ENCODE assay signal across 1 cellular context in the genomic region with DNA sequence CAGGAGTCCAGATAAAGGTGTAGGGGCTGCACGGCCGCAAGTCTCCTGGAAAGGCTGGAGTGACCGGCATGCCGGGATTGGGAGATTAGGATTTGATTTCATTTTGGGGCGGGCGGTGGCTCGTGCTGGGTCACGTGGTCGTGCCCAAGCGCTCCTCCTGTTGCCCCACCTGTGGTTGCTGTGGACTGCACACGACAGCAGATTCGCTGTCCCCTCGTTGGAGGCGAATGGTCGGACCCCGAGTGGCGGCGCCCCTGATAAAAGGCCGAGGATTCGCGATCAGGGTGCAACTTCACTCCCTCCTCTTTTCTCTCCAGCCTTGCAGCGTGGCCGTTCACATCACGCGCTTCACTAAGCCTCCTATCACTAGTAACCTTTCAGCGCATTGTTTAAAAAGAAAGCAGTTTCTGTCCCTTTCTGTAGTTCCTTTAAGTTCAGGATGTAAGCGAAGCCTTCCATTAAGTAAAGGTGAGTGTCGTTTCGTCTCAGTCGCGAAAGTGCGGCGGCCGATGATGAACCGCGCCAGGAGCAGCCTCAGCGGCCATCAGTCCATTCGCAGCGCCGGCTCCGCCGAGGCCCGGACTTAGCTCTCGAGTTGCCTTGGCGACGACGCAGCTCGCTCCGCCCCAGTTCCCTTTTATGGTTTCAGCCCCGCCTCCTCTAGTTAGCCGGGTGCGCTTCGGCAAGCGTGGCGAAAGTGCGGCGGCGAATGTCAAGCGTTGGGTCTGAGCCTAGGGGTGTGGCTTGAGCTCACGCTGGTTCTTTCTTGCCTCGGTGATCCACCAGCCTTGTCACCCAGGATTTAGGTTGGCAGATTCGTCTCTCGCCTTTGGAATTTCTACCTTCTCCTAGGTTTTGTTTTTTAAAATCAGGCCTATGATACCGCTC.
A peak's percentile ranks its signal among the peaks of the same experiment; 100 is the strongest.
TF ChIP-seq lines count a peak whose summit lies in the region.

No MANE protein-coding gene starts in this region.

TF ChIP-seq in WTC11, 78 proteins besides CTCF, POLR2A, EP300 and RAD21 (continued from another document and continues in another):
- TF ChIP-seq, protein P1, sequence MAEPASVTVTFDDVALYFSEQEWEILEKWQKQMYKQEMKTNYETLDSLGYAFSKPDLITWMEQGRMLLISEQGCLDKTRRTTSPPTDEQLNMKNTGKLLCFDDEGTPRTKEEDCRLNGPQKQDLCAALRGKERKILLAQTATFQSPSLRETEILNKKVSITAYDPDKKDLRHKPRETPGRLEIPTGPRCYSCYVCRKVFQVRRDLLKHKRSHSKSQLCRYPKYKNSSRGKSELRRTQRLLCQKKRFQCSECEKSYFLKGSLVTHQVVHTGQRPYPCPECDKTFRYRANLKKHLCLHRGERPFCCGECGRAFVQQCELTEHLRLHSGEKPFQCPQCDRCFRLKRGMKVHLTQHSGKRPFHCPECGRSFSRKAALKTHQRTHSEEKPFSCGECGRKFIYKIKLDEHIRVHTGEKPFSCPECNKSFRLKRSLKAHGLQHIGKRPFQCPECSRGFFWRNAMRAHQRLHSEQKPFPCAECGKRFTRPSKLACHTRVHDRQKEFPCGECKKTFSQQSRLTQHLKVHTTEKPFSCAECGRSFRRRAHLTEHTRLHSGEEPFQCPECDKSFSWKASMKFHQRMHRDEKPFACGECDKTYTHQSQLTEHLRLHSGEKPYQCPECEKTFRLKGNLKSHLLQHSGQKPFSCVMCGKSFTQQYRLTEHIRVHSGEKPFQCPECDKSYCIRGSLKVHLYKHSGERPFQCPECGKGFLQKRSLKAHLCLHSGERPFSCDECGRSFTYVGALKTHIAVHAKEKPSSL (CRISPR knock-in tag; conservative IDR thresholded peaks at IDR 0.05): no peak
- no peak for TF ChIP-seq HMGA2 (CRISPR knock-in tag; IDR thresholded peaks at IDR 0.05)
- peak; percentile 51; the same call in 1 of the 2 replicates for TF ChIP-seq NFATC4 (CRISPR knock-in tag; IDR thresholded peaks at IDR 0.05)
- no peak for TF ChIP-seq ZNF396 (CRISPR knock-in tag; IDR thresholded peaks at IDR 0.05; ENCODE audit: borderline replicate concordance)
- no peak for TF ChIP-seq ZNF121 (CRISPR knock-in tag; IDR thresholded peaks at IDR 0.05)
- no peak for TF ChIP-seq GABPB1 (CRISPR knock-in tag; IDR thresholded peaks at IDR 0.05)
- no peak for TF ChIP-seq IRF2 (CRISPR knock-in tag; IDR thresholded peaks at IDR 0.05; ENCODE audit: borderline replicate concordance, low read depth)
- TF ChIP-seq, protein P2, sequence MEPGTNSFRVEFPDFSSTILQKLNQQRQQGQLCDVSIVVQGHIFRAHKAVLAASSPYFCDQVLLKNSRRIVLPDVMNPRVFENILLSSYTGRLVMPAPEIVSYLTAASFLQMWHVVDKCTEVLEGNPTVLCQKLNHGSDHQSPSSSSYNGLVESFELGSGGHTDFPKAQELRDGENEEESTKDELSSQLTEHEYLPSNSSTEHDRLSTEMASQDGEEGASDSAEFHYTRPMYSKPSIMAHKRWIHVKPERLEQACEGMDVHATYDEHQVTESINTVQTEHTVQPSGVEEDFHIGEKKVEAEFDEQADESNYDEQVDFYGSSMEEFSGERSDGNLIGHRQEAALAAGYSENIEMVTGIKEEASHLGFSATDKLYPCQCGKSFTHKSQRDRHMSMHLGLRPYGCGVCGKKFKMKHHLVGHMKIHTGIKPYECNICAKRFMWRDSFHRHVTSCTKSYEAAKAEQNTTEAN (CRISPR knock-in tag; IDR thresholded peaks at IDR 0.05): 0 out of 2 replicates have a peak, but pooled peaks have one; percentile 20
- TF ChIP-seq ZNF671 (CRISPR knock-in tag; IDR thresholded peaks at IDR 0.05): no peak
- TF ChIP-seq, protein P3, sequence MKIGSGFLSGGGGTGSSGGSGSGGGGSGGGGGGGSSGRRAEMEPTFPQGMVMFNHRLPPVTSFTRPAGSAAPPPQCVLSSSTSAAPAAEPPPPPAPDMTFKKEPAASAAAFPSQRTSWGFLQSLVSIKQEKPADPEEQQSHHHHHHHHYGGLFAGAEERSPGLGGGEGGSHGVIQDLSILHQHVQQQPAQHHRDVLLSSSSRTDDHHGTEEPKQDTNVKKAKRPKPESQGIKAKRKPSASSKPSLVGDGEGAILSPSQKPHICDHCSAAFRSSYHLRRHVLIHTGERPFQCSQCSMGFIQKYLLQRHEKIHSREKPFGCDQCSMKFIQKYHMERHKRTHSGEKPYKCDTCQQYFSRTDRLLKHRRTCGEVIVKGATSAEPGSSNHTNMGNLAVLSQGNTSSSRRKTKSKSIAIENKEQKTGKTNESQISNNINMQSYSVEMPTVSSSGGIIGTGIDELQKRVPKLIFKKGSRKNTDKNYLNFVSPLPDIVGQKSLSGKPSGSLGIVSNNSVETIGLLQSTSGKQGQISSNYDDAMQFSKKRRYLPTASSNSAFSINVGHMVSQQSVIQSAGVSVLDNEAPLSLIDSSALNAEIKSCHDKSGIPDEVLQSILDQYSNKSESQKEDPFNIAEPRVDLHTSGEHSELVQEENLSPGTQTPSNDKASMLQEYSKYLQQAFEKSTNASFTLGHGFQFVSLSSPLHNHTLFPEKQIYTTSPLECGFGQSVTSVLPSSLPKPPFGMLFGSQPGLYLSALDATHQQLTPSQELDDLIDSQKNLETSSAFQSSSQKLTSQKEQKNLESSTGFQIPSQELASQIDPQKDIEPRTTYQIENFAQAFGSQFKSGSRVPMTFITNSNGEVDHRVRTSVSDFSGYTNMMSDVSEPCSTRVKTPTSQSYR (CRISPR knock-in tag; IDR thresholded peaks at IDR 0.05): no peak
- TF ChIP-seq, protein P4, sequence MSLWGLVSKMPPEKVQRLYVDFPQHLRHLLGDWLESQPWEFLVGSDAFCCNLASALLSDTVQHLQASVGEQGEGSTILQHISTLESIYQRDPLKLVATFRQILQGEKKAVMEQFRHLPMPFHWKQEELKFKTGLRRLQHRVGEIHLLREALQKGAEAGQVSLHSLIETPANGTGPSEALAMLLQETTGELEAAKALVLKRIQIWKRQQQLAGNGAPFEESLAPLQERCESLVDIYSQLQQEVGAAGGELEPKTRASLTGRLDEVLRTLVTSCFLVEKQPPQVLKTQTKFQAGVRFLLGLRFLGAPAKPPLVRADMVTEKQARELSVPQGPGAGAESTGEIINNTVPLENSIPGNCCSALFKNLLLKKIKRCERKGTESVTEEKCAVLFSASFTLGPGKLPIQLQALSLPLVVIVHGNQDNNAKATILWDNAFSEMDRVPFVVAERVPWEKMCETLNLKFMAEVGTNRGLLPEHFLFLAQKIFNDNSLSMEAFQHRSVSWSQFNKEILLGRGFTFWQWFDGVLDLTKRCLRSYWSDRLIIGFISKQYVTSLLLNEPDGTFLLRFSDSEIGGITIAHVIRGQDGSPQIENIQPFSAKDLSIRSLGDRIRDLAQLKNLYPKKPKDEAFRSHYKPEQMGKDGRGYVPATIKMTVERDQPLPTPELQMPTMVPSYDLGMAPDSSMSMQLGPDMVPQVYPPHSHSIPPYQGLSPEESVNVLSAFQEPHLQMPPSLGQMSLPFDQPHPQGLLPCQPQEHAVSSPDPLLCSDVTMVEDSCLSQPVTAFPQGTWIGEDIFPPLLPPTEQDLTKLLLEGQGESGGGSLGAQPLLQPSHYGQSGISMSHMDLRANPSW (CRISPR knock-in tag; conservative IDR thresholded peaks at IDR 0.05; ENCODE audit: low read depth): no peak
- TF ChIP-seq, protein P5, sequence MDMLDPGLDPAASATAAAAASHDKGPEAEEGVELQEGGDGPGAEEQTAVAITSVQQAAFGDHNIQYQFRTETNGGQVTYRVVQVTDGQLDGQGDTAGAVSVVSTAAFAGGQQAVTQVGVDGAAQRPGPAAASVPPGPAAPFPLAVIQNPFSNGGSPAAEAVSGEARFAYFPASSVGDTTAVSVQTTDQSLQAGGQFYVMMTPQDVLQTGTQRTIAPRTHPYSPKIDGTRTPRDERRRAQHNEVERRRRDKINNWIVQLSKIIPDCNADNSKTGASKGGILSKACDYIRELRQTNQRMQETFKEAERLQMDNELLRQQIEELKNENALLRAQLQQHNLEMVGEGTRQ (CRISPR knock-in tag; IDR thresholded peaks at IDR 0.05): peak; percentile 87
- no peak for TF ChIP-seq ELF4 (CRISPR knock-in tag; IDR thresholded peaks at IDR 0.05; ENCODE audit: low read depth)
- no peak for TF ChIP-seq SOX15 (CRISPR knock-in tag; IDR thresholded peaks at IDR 0.05)
- TF ChIP-seq, protein P6, sequence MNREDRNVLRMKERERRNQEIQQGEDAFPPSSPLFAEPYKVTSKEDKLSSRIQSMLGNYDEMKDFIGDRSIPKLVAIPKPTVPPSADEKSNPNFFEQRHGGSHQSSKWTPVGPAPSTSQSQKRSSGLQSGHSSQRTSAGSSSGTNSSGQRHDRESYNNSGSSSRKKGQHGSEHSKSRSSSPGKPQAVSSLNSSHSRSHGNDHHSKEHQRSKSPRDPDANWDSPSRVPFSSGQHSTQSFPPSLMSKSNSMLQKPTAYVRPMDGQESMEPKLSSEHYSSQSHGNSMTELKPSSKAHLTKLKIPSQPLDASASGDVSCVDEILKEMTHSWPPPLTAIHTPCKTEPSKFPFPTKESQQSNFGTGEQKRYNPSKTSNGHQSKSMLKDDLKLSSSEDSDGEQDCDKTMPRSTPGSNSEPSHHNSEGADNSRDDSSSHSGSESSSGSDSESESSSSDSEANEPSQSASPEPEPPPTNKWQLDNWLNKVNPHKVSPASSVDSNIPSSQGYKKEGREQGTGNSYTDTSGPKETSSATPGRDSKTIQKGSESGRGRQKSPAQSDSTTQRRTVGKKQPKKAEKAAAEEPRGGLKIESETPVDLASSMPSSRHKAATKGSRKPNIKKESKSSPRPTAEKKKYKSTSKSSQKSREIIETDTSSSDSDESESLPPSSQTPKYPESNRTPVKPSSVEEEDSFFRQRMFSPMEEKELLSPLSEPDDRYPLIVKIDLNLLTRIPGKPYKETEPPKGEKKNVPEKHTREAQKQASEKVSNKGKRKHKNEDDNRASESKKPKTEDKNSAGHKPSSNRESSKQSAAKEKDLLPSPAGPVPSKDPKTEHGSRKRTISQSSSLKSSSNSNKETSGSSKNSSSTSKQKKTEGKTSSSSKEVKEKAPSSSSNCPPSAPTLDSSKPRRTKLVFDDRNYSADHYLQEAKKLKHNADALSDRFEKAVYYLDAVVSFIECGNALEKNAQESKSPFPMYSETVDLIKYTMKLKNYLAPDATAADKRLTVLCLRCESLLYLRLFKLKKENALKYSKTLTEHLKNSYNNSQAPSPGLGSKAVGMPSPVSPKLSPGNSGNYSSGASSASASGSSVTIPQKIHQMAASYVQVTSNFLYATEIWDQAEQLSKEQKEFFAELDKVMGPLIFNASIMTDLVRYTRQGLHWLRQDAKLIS (CRISPR knock-in tag; IDR thresholded peaks at IDR 0.05; ENCODE audit: borderline replicate concordance): no peak; the same call in 1 of the 2 replicates
- TF ChIP-seq ESRRA (CRISPR knock-in tag; IDR thresholded peaks at IDR 0.05; ENCODE audit: borderline replicate concordance): 0 out of 2 replicates have a peak, but pooled peaks have one; percentile 18
- TF ChIP-seq, protein P7, sequence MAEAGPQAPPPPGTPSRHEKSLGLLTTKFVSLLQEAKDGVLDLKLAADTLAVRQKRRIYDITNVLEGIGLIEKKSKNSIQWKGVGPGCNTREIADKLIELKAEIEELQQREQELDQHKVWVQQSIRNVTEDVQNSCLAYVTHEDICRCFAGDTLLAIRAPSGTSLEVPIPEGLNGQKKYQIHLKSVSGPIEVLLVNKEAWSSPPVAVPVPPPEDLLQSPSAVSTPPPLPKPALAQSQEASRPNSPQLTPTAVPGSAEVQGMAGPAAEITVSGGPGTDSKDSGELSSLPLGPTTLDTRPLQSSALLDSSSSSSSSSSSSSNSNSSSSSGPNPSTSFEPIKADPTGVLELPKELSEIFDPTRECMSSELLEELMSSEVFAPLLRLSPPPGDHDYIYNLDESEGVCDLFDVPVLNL (CRISPR knock-in tag; IDR thresholded peaks at IDR 0.05; ENCODE audit: borderline replicate concordance, low read depth): no peak
- TF ChIP-seq NR3C1 (CRISPR knock-in tag; conservative IDR thresholded peaks at IDR 0.05; ENCODE audit: low read depth): no peak
- TF ChIP-seq, protein P8, sequence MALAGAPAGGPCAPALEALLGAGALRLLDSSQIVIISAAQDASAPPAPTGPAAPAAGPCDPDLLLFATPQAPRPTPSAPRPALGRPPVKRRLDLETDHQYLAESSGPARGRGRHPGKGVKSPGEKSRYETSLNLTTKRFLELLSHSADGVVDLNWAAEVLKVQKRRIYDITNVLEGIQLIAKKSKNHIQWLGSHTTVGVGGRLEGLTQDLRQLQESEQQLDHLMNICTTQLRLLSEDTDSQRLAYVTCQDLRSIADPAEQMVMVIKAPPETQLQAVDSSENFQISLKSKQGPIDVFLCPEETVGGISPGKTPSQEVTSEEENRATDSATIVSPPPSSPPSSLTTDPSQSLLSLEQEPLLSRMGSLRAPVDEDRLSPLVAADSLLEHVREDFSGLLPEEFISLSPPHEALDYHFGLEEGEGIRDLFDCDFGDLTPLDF (CRISPR knock-in tag; IDR thresholded peaks at IDR 0.05): no peak
- TF ChIP-seq, protein P9, sequence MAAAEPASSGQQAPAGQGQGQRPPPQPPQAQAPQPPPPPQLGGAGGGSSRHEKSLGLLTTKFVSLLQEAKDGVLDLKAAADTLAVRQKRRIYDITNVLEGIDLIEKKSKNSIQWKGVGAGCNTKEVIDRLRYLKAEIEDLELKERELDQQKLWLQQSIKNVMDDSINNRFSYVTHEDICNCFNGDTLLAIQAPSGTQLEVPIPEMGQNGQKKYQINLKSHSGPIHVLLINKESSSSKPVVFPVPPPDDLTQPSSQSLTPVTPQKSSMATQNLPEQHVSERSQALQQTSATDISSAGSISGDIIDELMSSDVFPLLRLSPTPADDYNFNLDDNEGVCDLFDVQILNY (CRISPR knock-in tag; IDR thresholded peaks at IDR 0.05): peak; percentile 52; the same call in 1 of the 2 replicates
- TF ChIP-seq TEAD1 (CRISPR knock-in tag; IDR thresholded peaks at IDR 0.05): peak; percentile 36; the same call in 1 of the 2 replicates
- TF ChIP-seq NFE2L1 (CRISPR knock-in tag; IDR thresholded peaks at IDR 0.05): no peak
- no peak; the same call in 1 of the 2 replicates for TF ChIP-seq SMAD3 (CRISPR knock-in tag; IDR thresholded peaks at IDR 0.05; ENCODE audit: borderline replicate concordance)
- TF ChIP-seq, protein P10, sequence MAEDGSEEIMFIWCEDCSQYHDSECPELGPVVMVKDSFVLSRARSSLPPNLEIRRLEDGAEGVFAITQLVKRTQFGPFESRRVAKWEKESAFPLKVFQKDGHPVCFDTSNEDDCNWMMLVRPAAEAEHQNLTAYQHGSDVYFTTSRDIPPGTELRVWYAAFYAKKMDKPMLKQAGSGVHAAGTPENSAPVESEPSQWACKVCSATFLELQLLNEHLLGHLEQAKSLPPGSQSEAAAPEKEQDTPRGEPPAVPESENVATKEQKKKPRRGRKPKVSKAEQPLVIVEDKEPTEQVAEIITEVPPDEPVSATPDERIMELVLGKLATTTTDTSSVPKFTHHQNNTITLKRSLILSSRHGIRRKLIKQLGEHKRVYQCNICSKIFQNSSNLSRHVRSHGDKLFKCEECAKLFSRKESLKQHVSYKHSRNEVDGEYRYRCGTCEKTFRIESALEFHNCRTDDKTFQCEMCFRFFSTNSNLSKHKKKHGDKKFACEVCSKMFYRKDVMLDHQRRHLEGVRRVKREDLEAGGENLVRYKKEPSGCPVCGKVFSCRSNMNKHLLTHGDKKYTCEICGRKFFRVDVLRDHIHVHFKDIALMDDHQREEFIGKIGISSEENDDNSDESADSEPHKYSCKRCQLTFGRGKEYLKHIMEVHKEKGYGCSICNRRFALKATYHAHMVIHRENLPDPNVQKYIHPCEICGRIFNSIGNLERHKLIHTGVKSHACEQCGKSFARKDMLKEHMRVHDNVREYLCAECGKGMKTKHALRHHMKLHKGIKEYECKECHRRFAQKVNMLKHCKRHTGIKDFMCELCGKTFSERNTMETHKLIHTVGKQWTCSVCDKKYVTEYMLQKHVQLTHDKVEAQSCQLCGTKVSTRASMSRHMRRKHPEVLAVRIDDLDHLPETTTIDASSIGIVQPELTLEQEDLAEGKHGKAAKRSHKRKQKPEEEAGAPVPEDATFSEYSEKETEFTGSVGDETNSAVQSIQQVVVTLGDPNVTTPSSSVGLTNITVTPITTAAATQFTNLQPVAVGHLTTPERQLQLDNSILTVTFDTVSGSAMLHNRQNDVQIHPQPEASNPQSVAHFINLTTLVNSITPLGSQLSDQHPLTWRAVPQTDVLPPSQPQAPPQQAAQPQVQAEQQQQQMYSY (CRISPR knock-in tag; IDR thresholded peaks at IDR 0.05): peak; percentile 91
- no peak for TF ChIP-seq ZNF423 (CRISPR knock-in tag; IDR thresholded peaks at IDR 0.05)
- TF ChIP-seq ZNF416 (CRISPR knock-in tag; IDR thresholded peaks at IDR 0.05): no peak
- TF ChIP-seq JUN (CRISPR knock-in tag; IDR thresholded peaks at IDR 0.05): no peak
- TF ChIP-seq GRHL2 (CRISPR knock-in tag; IDR thresholded peaks at IDR 0.05; ENCODE audit: insufficient replicate concordance, severe bottlenecking): no peak
- no peak for TF ChIP-seq ZNF263 (CRISPR knock-in tag; IDR thresholded peaks at IDR 0.05; ENCODE audit: low read depth)
